Comparison of ENCODE assay signal across 32 cellular contexts in the genomic region with DNA sequence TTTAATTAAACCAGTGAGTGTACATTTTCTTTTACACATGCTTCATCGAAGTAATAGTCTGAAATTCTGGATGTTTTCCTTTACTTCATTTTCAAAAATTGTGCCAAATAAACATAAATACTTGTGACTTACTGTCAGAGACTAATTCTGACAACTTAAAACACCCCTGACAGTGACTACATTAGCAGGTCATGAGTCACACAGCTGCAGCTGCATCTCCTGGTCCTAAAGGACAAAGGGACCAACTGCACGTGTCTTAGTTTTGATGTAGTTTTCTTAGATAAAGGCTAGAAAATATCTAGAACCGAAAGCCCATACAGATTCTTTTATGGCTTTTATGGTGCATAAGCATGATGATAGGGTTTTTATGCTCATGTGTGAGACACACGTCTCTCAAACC. TPM values are rescaled to one million over a fixed set of nuclear protein-coding genes. Genes with fewer than 3 reads are reported as not detected.
"Had no signal": no experiment of that assay in that cellular context is flagged by ENCODE, and none has a peak within 500 bp of the region (broad histone marks: within the 10 kb centered on the region; RNA-seq: fewer than 3 reads in every experiment).

No MANE protein-coding gene starts in this region.

- H3K4me1 ChIP-seq: adrenal gland, body of pancreas, colonic mucosa, esophagus squamous epithelium, gastrocnemius medialis had no signal

- H3K27me3 ChIP-seq: adrenal gland, body of pancreas, colonic mucosa, esophagus squamous epithelium, gastrocnemius medialis had no signal

- H3K9me3 ChIP-seq: adrenal gland, body of pancreas, colonic mucosa, esophagus squamous epithelium, gastrocnemius medialis had no signal

- ATAC-seq: activated CD4-positive, alpha-beta T cell treated with anti-CD3 and anti-CD28 coated beads for 36 hours; activated CD8-positive, alpha-beta memory T cell treated with anti-CD3 and anti-CD28 coated beads, Interleukin-2, amount 10 ng/mL, durations not matched to agents 7 days and 5 days; activated CD8-positive, alpha-beta T cell treated with anti-CD3 and anti-CD28 coated beads, Interleukin-2, amount 10 ng/mL, durations not matched to agents 7 days and 5 days; activated naive CD8-positive, alpha-beta T cell treated with anti-CD3 and anti-CD28 coated beads, Interleukin-2, amount 50 U/mL, for 24 hours; body of pancreas; gastrocnemius medialis had no signal

- H3K27ac ChIP-seq: adrenal gland, body of pancreas, colonic mucosa, epithelial cell of prostate, esophagus squamous epithelium, gastrocnemius medialis had no signal

- DNase-seq: activated CD4-positive, alpha-beta memory T cell treated with anti-CD3 and anti-CD28 coated beads for 36 hours; activated CD4-positive, alpha-beta T cell treated with anti-CD3 and anti-CD28 coated beads for 36 hours; activated CD4-positive, alpha-beta T cell treated with anti-CD3 and anti-CD28 coated beads, Interleukin-2, amount 10 ng/mL, durations not matched to agents 24 days and 14 days; activated CD4-positive, CD25-positive, alpha-beta regulatory T cell; activated CD4-positive, CD25-positive, alpha-beta regulatory T cell treated with anti-CD3 and anti-CD28 coated beads, Interleukin-2, amount 50 U/mL, for 72 hours; activated CD8-positive, alpha-beta memory T cell treated with anti-CD3 and anti-CD28 coated beads, Interleukin-2, amount 10 ng/mL, durations not matched to agents 7 days and 5 days; activated CD8-positive, alpha-beta memory T cell treated with anti-CD3 and anti-CD28 coated beads, Interleukin-2, amount 50 U/mL, for 4 hours; activated CD8-positive, alpha-beta T cell treated with anti-CD3 and anti-CD28 coated beads, Interleukin-2, amount 10 ng/mL, durations not matched to agents 7 days and 5 days; activated effector memory CD4-positive, alpha-beta T cell treated with anti-CD3 and anti-CD28 coated beads, Interleukin-2, amount 50 U/mL, for 16 hours; activated naive CD4-positive, alpha-beta T cell treated with anti-CD3 and anti-CD28 coated beads for 36 hours; activated naive CD8-positive, alpha-beta T cell treated with anti-CD3 and anti-CD28 coated beads for 36 hours; activated naive CD8-positive, alpha-beta T cell treated with anti-CD3 and anti-CD28 coated beads, Interleukin-2, amount 50 U/mL, for 24 hours; activated T-cell treated with anti-CD3 and anti-CD28 coated beads, Interleukin-2, amount 50 U/mL, for 1 hour; activated T-cell treated with anti-CD3 and anti-CD28 coated beads, Interleukin-2, amount 50 U/mL, for 48 hours; adrenal gland; amygdala; aorta; body of pancreas; caudate nucleus; colonic mucosa; effector CD8-positive, alpha-beta T cell; esophagus squamous epithelium; gastrocnemius medialis; glutamatergic neuron; T-helper 2 cell had no signal

- H3K36me3 ChIP-seq: adrenal gland, colonic mucosa, gastrocnemius medialis had no signal

- H3K4me3 ChIP-seq: adrenal gland, body of pancreas, colonic mucosa, esophagus squamous epithelium, gastrocnemius medialis had no signal

RNA-seq across cellular contexts. Expression of a gene that starts 29.6 kb away (rescaled TPM):
- total RNA-seq: activated CD4-positive, alpha-beta memory T cell treated with anti-CD3 and anti-CD28 coated beads for 36 hours; activated CD4-positive, alpha-beta T cell treated with anti-CD3 and anti-CD28 coated beads, Interleukin-2, amount 10 ng/mL, durations not matched to agents 24 days and 14 days; activated CD8-positive, alpha-beta memory T cell treated with anti-CD3 and anti-CD28 coated beads, Interleukin-2, amount 10 ng/mL, durations not matched to agents 7 days and 5 days; activated CD8-positive, alpha-beta T cell treated with anti-CD3 and anti-CD28 coated beads, Interleukin-2, amount 10 ng/mL, durations not matched to agents 7 days and 5 days; activated naive CD4-positive, alpha-beta T cell treated with anti-CD3 and anti-CD28 coated beads for 36 hours; activated T-helper 1 cell treated with anti-CD3 and anti-CD28 coated beads, Interleukin-12 subunit alpha, Interleukin-12 subunit beta, Interleukin-2, Interleukin-4 antibody, amounts not matched to agents 30 ng/mL and 10 ng/mL and 1 ng/mL, durations not matched to agents 14 hours and 24 hours and 36 hours; activated T-helper 2 cell treated with anti-CD3 and anti-CD28 coated beads, Interferon-gamma antibody, Interleukin-2, Interleukin-4, amounts not matched to agents 10 μg/mL and 5 μg/mL and 100 μg/mL, durations not matched to agents 14 hours and 24 hours and 36 hours; T-helper 1 cell treated with Interleukin-12 subunit alpha and Interleukin-12 subunit beta and Interleukin-4 antibody, amounts not matched to agents 30 ng/mL and 1 ng/mL, for 36 hours had no signal

RNA-seq across cellular contexts. Expression of a gene that starts 30.0 kb away (rescaled TPM):
- total RNA-seq: activated CD4-positive, alpha-beta memory T cell treated with anti-CD3 and anti-CD28 coated beads for 36 hours; activated CD4-positive, alpha-beta T cell treated with anti-CD3 and anti-CD28 coated beads, Interleukin-2, amount 10 ng/mL, durations not matched to agents 24 days and 14 days; activated CD8-positive, alpha-beta memory T cell treated with anti-CD3 and anti-CD28 coated beads for 36 hours; activated CD8-positive, alpha-beta memory T cell treated with anti-CD3 and anti-CD28 coated beads, Interleukin-2, amount 10 ng/mL, durations not matched to agents 7 days and 5 days; activated CD8-positive, alpha-beta T cell treated with anti-CD3 and anti-CD28 coated beads, Interleukin-2, amount 10 ng/mL, durations not matched to agents 7 days and 5 days; activated T-helper 1 cell treated with anti-CD3 and anti-CD28 coated beads, Interleukin-12 subunit alpha, Interleukin-12 subunit beta, Interleukin-2, Interleukin-4 antibody, amounts not matched to agents 30 ng/mL and 10 ng/mL and 1 ng/mL, durations not matched to agents 14 hours and 24 hours and 36 hours; activated T-helper 2 cell treated with anti-CD3 and anti-CD28 coated beads, Interferon-gamma antibody, Interleukin-2, Interleukin-4, amounts not matched to agents 10 μg/mL and 5 μg/mL and 100 μg/mL, durations not matched to agents 14 hours and 24 hours and 36 hours; endothelial cell of umbilical vein; T-helper 1 cell treated with Interleukin-12 subunit alpha and Interleukin-12 subunit beta and Interleukin-4 antibody, amounts not matched to agents 30 ng/mL and 1 ng/mL, for 36 hours had no signal
- polyA plus RNA-seq: fibroblast of lung had no signal
